ENCODE assay signal across 9 cellular contexts in genomic region chr3:43953814-43954241, GRCh38.
DNase-seq lines count a peak whose midpoint lies in the region; ATAC-seq, FAIRE-seq and TF ChIP-seq lines count a peak whose summit lies in the region.
"Had no signal": no experiment of that assay in that cellular context is flagged by ENCODE, and none has a peak within 500 bp of the region (broad histone marks: within the 10 kb centered on the region; RNA-seq: fewer than 3 reads in every experiment).

No MANE protein-coding gene starts in this region.

- in situ Hi-C loops in Panc1 (cut with HindIII; ENCODE audit: low pct_unique_long_range_greater_than_20kb, low sequenced_read_pairs) = no loop called here

- POLR2A ChIA-PET in Panc1 (lab: Charles Lee) = no interaction called here

- H3K4me1 ChIP-seq in Panc1 (ENCODE audit: control insufficient read depth, insufficient read depth, low read length) (no peaks in the 10 kb centered on the region), ascending aorta (peaks cover 0 to 5% of the 10 kb centered on the region in 2 donors)
- H3K4me1 ChIP-seq: pancreas had no signal

- H3K27ac ChIP-seq in Panc1 (ENCODE audit: low read length) = no peak overlapping the region
- H3K27ac ChIP-seq in ascending aorta = no peak overlapping the region
- H3K27ac ChIP-seq: pancreas had no signal

- H3K9me3 ChIP-seq in Panc1 (ENCODE audit: control insufficient read depth, insufficient read depth, low read depth, low read length) = no peaks in the 10 kb centered on the region
- H3K9me3 ChIP-seq in ascending aorta = no peaks in the 10 kb centered on the region
- H3K9me3 ChIP-seq: pancreas had no signal

- TF ChIP-seq CTCF in Panc1 (IDR thresholded peaks at IDR 0.05) = no peak
- no peak for TF ChIP-seq CTCF in fibroblast of villous mesenchyme (IDR thresholded peaks at IDR 0.05; ENCODE audit: insufficient read depth, low read depth, low read length)
- no peak for TF ChIP-seq CTCF in ascending aorta (IDR thresholded peaks at IDR 0.05)

- no peaks in the 10 kb centered on the region; the same call in 1 of the 2 replicates for H3K36me3 ChIP-seq in Panc1 (ENCODE audit: control insufficient read depth, insufficient read depth, low read length)
- H3K36me3 ChIP-seq in ascending aorta = no peaks in the 10 kb centered on the region
- H3K36me3 ChIP-seq: pancreas had no signal

- FAIRE-seq in GM12892 (lab: Jason Lieb, UNC) = no peak
- FAIRE-seq: pancreas had no signal

- DNase-seq in GOT3 (lab: John Stamatoyannopoulos, UW) (peak; percentile 17), Panc1 (ENCODE audit: low read depth, low spot score) (peak; percentile 61), fibroblast of villous mesenchyme (ENCODE audit: low read depth) (peak; percentile 49), smooth muscle cell of the brain vasculature (ENCODE audit: low read depth, low spot score) (peak; percentile 9), posterior vena cava (ENCODE audit: low spot score) (no peak), GM12892 (ENCODE audit: insufficient read length) (no peak), ascending aorta (ENCODE audit: low spot score in 2 of 2) (no peak)
- DNase-seq: NCI-H2029 treated with DMSO at 0.1 percent for 48 hours, pancreas had no signal

- BruUV-seq in Panc1 (replicated peaks; lab: Mats Ljungman, UMichigan) = no TSS peak

- intact Hi-C loops in Panc1 (cut with micrococcal nuclease; ENCODE audit: unreplicated experiment) (no loop called here), posterior vena cava (cut with DNase I) (no loop called here), ascending aorta (cut with DNase I) (no loop called here)

- no peak for TF ChIP-seq POLR2A in GM12892 (IDR thresholded peaks at IDR 0.05; ENCODE audit: low read depth, low read length)

- no peak overlapping the region for H3K4me3 ChIP-seq in Panc1 (ENCODE audit: low read depth in 2 of 2, low read length in 2 of 2)
- H3K4me3 ChIP-seq in fibroblast of villous mesenchyme (ENCODE audit: low read depth, low read length) = no peak overlapping the region
- H3K4me3 ChIP-seq in ascending aorta = no peak overlapping the region
- H3K4me3 ChIP-seq: pancreas had no signal

- no peaks in the 10 kb centered on the region; the same call in 1 of the 2 replicates for H3K27me3 ChIP-seq in Panc1 (ENCODE audit: control insufficient read depth, insufficient read depth, low read length)
- no peaks in the 10 kb centered on the region for H3K27me3 ChIP-seq in ascending aorta
- H3K27me3 ChIP-seq: pancreas had no signal

- ATAC-seq in Panc1 = no peak

- CTCF ChIA-PET in Panc1 (lab: Charles Lee) = no interaction called here

Comparison
In these comparisons a context has a peak if more than half of its experiments do, and no peak if none do; other contexts are left out.
1. DNase-seq: peak in GOT3 (single experiment), Panc1 (single experiment), fibroblast of villous mesenchyme (single experiment) and smooth muscle cell of the brain vasculature (single experiment); none in posterior vena cava (single experiment), GM12892 (single experiment) and ascending aorta (0 of 2).